ENCODE assay signal across 15 cellular contexts in genomic region chr9:102405218-102405867, GRCh38.
"Had no signal": no experiment of that assay in that cellular context is flagged by ENCODE, and none has a peak within 500 bp of the region (broad histone marks: within the 10 kb centered on the region; RNA-seq: fewer than 3 reads in every experiment).

No MANE protein-coding gene starts in this region.

- H3K4me2 ChIP-seq: smooth muscle cell had no signal

- H3K27ac ChIP-seq: dorsolateral prefrontal cortex, neutrophil, psoas muscle, suprapubic skin, thyroid gland had no signal

- H3K36me3 ChIP-seq: neutrophil, suprapubic skin, thyroid gland had no signal

- H3K9me3 ChIP-seq: neutrophil, psoas muscle, suprapubic skin, thyroid gland had no signal

- DNase-seq: cortex of kidney; dorsolateral prefrontal cortex; effector CD8-positive, alpha-beta T cell; islet precursor cell; naive thymus-derived CD8-positive, alpha-beta T cell; psoas muscle; retina; stimulated activated CD4-positive, alpha-beta T cell treated with anti-CD3 and anti-CD28 coated beads, Interleukin-2, amount 100 ng/mL, for 48 hours; stimulated activated naive CD4-positive, alpha-beta T cell treated with Interleukin-2 at 50 U/mL for 16 hours; thyroid gland had no signal

- H3K4me3 ChIP-seq: dorsolateral prefrontal cortex, psoas muscle, smooth muscle cell, suprapubic skin, thyroid gland had no signal

- H3K27me3 ChIP-seq: neutrophil, suprapubic skin, thyroid gland had no signal

- ATAC-seq: esophagus mucosa; naive thymus-derived CD8-positive, alpha-beta T cell; sciatic nerve had no signal

- H3K4me1 ChIP-seq: psoas muscle, suprapubic skin, thyroid gland had no signal
